17 cellular contexts compared by ENCODE assay signal in genomic region chr11:110896358-110896757, GRCh38.
DNase-seq lines count a peak whose midpoint lies in the region; ATAC-seq and TF ChIP-seq lines count a peak whose summit lies in the region.
"Had no signal": no experiment of that assay in that cellular context is flagged by ENCODE, and none has a peak within 500 bp of the region (broad histone marks: within the 10 kb centered on the region; RNA-seq: fewer than 3 reads in every experiment).

No MANE protein-coding gene starts in this region.

- no peaks in the 10 kb centered on the region for H3K36me3 Mint-ChIP-seq in natural killer cell
- H3K36me3 Mint-ChIP-seq: activated naive CD8-positive, alpha-beta T cell treated with anti-CD3 and anti-CD28 coated beads for 36 hours had no signal

- DNase-seq in A172 (ENCODE audit: low spot score) (peak; percentile 10), HCEC 1CT (peak; percentile 88), amniotic epithelial cell (ENCODE audit: low read depth) (peak; percentile 72), iPS-NIHi7 (ENCODE audit: extremely low spot score) (peak; percentile 26), anterior cingulate cortex (lab: John Stamatoyannopoulos, UW) (no peak), natural killer cell (no peak), posterior vena cava (ENCODE audit: low spot score) (no peak)
- DNase-seq: activated CD8-positive, alpha-beta memory T cell treated with anti-CD3 and anti-CD28 coated beads, Interleukin-2, amount 50 U/mL, for 48 hours; activated naive CD8-positive, alpha-beta T cell treated with anti-CD3 and anti-CD28 coated beads for 36 hours; colonic mucosa; DMS79; esophagus squamous epithelium; mucosa of descending colon; PC-3; psoas muscle; stimulated activated CD4-positive, alpha-beta T cell treated with anti-CD3 and anti-CD28 coated beads, Interleukin-1b, Interleukin-23, amount 100 ng/mL, for 48 hours had no signal

- ATAC-seq in natural killer cell, result no peak
- no peak for ATAC-seq in HG03108 (IDR thresholded peaks at IDR 0.05; ENCODE audit: unreplicated experiment)
- ATAC-seq: mucosa of descending colon, PC-3 had no signal

- no peak overlapping the region for H3K4me3 Mint-ChIP-seq in natural killer cell
- H3K4me3 Mint-ChIP-seq: activated naive CD8-positive, alpha-beta T cell treated with anti-CD3 and anti-CD28 coated beads for 36 hours had no signal

- peaks cover 0 to 2% of the 10 kb centered on the region in 2 donors for H3K9me3 Mint-ChIP-seq in natural killer cell
- H3K9me3 Mint-ChIP-seq: activated naive CD8-positive, alpha-beta T cell treated with anti-CD3 and anti-CD28 coated beads for 36 hours had no signal

- TF ChIP-seq CTCF in natural killer cell (IDR thresholded peaks at IDR 0.05), result no peak

- intact Hi-C loops in natural killer cell (cut with micrococcal nuclease), result no loop called here
- intact Hi-C loops in posterior vena cava (cut with DNase I), result no loop called here

- peaks cover 4 to 16% of the 10 kb centered on the region in 2 donors for H3K27me3 Mint-ChIP-seq in natural killer cell (ENCODE audit: low read depth in 2 of 2)
- H3K27me3 Mint-ChIP-seq: activated naive CD8-positive, alpha-beta T cell treated with anti-CD3 and anti-CD28 coated beads for 36 hours had no signal

- H3K27ac Mint-ChIP-seq in natural killer cell, result no peak overlapping the region
- H3K27ac Mint-ChIP-seq: activated naive CD8-positive, alpha-beta T cell treated with anti-CD3 and anti-CD28 coated beads for 36 hours had no signal

- no peaks in the 10 kb centered on the region for H3K4me1 Mint-ChIP-seq in natural killer cell
- H3K4me1 Mint-ChIP-seq: activated naive CD8-positive, alpha-beta T cell treated with anti-CD3 and anti-CD28 coated beads for 36 hours had no signal

Comparison
In these comparisons a context has a peak if more than half of its experiments do, and no peak if none do; other contexts are left out.
1. DNase-seq: peak in A172 (single experiment), HCEC 1CT (single experiment), amniotic epithelial cell (single experiment) and iPS-NIHi7 (single experiment); none in anterior cingulate cortex (0 of 58), natural killer cell (single experiment) and posterior vena cava (single experiment).